In genomic region chr15:38065721-38066120, GRCh38 we compare ENCODE assay signal across 22 cellular contexts.
"Had no signal": no experiment of that assay in that cellular context is flagged by ENCODE, and none has a peak within 500 bp of the region (broad histone marks: within the 10 kb centered on the region; RNA-seq: fewer than 3 reads in every experiment).

No MANE protein-coding gene starts in this region.

- ATAC-seq: activated CD8-positive, alpha-beta memory T cell treated with anti-CD3 and anti-CD28 coated beads, Interleukin-2, amount 10 ng/mL, durations not matched to agents 7 days and 5 days; activated T-helper 17 cell treated with anti-CD3 and anti-CD28 coated beads, Interleukin-2, amount 50 U/mL, for 72 hours; pancreas; sciatic nerve; stimulated activated memory B cell treated with anti-CD40 and anti-IgM and Interleukin-4, amounts not matched to agents 10 μg/mL and 1 μg/mL and 100 μg/mL, for 72 hours; upper lobe of right lung had no signal

- H3K27ac Mint-ChIP-seq: activated B cell treated with CpG ODN at 0.5 μM for 24 hours; activated CD4-positive, alpha-beta memory T cell treated with anti-CD3 and anti-CD28 coated beads, Interleukin-2, amount 10 ng/mL, durations not matched to agents 7 days and 5 days; activated CD8-positive, alpha-beta memory T cell treated with anti-CD3 and anti-CD28 coated beads, Interleukin-2, amount 10 ng/mL, durations not matched to agents 7 days and 5 days; activated naive CD8-positive, alpha-beta T cell treated with anti-CD3 and anti-CD28 coated beads for 36 hours; activated T-helper 17 cell treated with anti-CD3 and anti-CD28 coated beads, Interleukin-2, amount 50 U/mL, for 72 hours; memory B cell; naive B cell; stimulated activated memory B cell treated with anti-CD40 and anti-IgM and Interleukin-4, amounts not matched to agents 10 μg/mL and 1 μg/mL and 100 μg/mL, for 72 hours had no signal

- H3K4me2 ChIP-seq: neural progenitor cell, smooth muscle cell had no signal

- H3K9ac ChIP-seq: neural progenitor cell had no signal

- H3K36me3 ChIP-seq: esophagus muscularis mucosa, neural progenitor cell, pancreas, thoracic aorta, upper lobe of right lung had no signal

- H3K9me3 Mint-ChIP-seq: activated B cell treated with CpG ODN at 0.5 μM for 24 hours; activated CD4-positive, alpha-beta memory T cell treated with anti-CD3 and anti-CD28 coated beads, Interleukin-2, amount 10 ng/mL, durations not matched to agents 7 days and 5 days; activated naive CD8-positive, alpha-beta T cell treated with anti-CD3 and anti-CD28 coated beads for 36 hours; activated T-helper 17 cell treated with anti-CD3 and anti-CD28 coated beads, Interleukin-2, amount 50 U/mL, for 72 hours; memory B cell; naive B cell; neural progenitor cell; stimulated activated memory B cell treated with anti-CD40 and anti-IgM and Interleukin-4, amounts not matched to agents 10 μg/mL and 1 μg/mL and 100 μg/mL, for 72 hours had no signal

- H3K27me3 ChIP-seq: esophagus muscularis mucosa, pancreas, upper lobe of right lung had no signal

- H3K4me3 Mint-ChIP-seq: activated B cell treated with CpG ODN at 0.5 μM for 24 hours; activated CD4-positive, alpha-beta memory T cell treated with anti-CD3 and anti-CD28 coated beads, Interleukin-2, amount 10 ng/mL, durations not matched to agents 7 days and 5 days; activated CD8-positive, alpha-beta memory T cell treated with anti-CD3 and anti-CD28 coated beads, Interleukin-2, amount 10 ng/mL, durations not matched to agents 7 days and 5 days; activated naive CD8-positive, alpha-beta T cell treated with anti-CD3 and anti-CD28 coated beads for 36 hours; activated T-helper 17 cell treated with anti-CD3 and anti-CD28 coated beads, Interleukin-2, amount 50 U/mL, for 72 hours; memory B cell; naive B cell; neural progenitor cell; stimulated activated memory B cell treated with anti-CD40 and anti-IgM and Interleukin-4, amounts not matched to agents 10 μg/mL and 1 μg/mL and 100 μg/mL, for 72 hours had no signal

- H3K36me3 Mint-ChIP-seq: activated CD8-positive, alpha-beta memory T cell treated with anti-CD3 and anti-CD28 coated beads, Interleukin-2, amount 10 ng/mL, durations not matched to agents 7 days and 5 days; activated naive CD8-positive, alpha-beta T cell treated with anti-CD3 and anti-CD28 coated beads for 36 hours; memory B cell; naive B cell; neural progenitor cell; stimulated activated memory B cell treated with anti-CD40 and anti-IgM and Interleukin-4, amounts not matched to agents 10 μg/mL and 1 μg/mL and 100 μg/mL, for 72 hours had no signal

- H3K4me3 ChIP-seq: esophagus muscularis mucosa, neural progenitor cell, pancreas, smooth muscle cell, thoracic aorta, upper lobe of right lung had no signal

- H3K4me1 Mint-ChIP-seq: memory B cell had no signal

- H3K27ac ChIP-seq: esophagus muscularis mucosa, neural progenitor cell, pancreas, thoracic aorta, upper lobe of right lung had no signal

- H2AFZ ChIP-seq: neural progenitor cell had no signal

- DNase-seq: activated B cell treated with CpG ODN at 0.5 μM for 24 hours; activated CD4-positive, alpha-beta memory T cell treated with anti-CD3 and anti-CD28 coated beads, Interleukin-2, amount 10 ng/mL, durations not matched to agents 7 days and 5 days; activated CD4-positive, alpha-beta T cell treated with anti-CD3 and anti-CD28 coated beads for 48 hours; activated CD8-positive, alpha-beta memory T cell treated with anti-CD3 and anti-CD28 coated beads, Interleukin-2, amount 10 ng/mL, durations not matched to agents 7 days and 5 days; activated naive CD4-positive, alpha-beta T cell; activated naive CD8-positive, alpha-beta T cell treated with anti-CD3 and anti-CD28 coated beads for 36 hours; amniotic stem cell; caudate nucleus; naive B cell; pancreas; stimulated activated CD4-positive, alpha-beta T cell treated with anti-CD3 and anti-CD28 coated beads, Interleukin-4, amount 100 ng/mL, for 4 hours; SW 1271; T-helper 2 cell; upper lobe of right lung had no signal

- H3K9me3 ChIP-seq: esophagus muscularis mucosa, pancreas, thoracic aorta, upper lobe of right lung had no signal
